ENCODE assay signal across 8 cellular contexts in genomic region chr7:130903358-130903974, GRCh38.
DNase-seq lines count a peak whose midpoint lies in the region; ATAC-seq, FAIRE-seq and TF ChIP-seq lines count a peak whose summit lies in the region.

No MANE protein-coding gene starts in this region.

- no peak for DNase-seq in activated CD4-positive, alpha-beta memory T cell treated with anti-CD3 and anti-CD28 coated beads for 36 hours
- DNase-seq in foreskin keratinocyte (peak; percentile 75 to 88), C1 segment of cervical spinal cord (lab: John Stamatoyannopoulos, UW) (no peak), endodermal cell (no peak), NCI-H82 treated with DMSO at 0.1 percent for 48 hours (lab: John Stamatoyannopoulos, UW; ENCODE audit: unreplicated experiment) (no peak), HTR-8/SVneo (ENCODE audit: insufficient read length, low spot score) (no peak)

- POLR2A ChIA-PET in HEK293 (lab: Yijun Ruan, JAX), result interaction anchor here (0.7 to 1.4 kb wide), 2 partner anchors 9 to 424 kb away, joined by 3 to 5 read pairs; partner anchors contain the start of gene MKLN1
- POLR2A ChIA-PET in activated CD4-positive, alpha-beta memory T cell treated with anti-CD3 and anti-CD28 coated beads for 36 hours (lab: Charles Lee), result interaction anchor here (0.6 to 1.8 kb wide), 4 partner anchors 9 to 1941 kb away, joined by 3 to 10 read pairs (median 6); no protein-coding TSS in a partner anchor

- H3K9me3 Mint-ChIP-seq in activated CD4-positive, alpha-beta memory T cell treated with anti-CD3 and anti-CD28 coated beads for 36 hours, result no peaks in the 10 kb centered on the region
- H3K9me3 Mint-ChIP-seq in stimulated activated memory B cell treated with anti-CD40 and anti-IgM and Interleukin-4, amounts not matched to agents 10 μg/mL and 1 μg/mL and 100 μg/mL, for 72 hours, result no peaks in the 10 kb centered on the region
- no peaks in the 10 kb centered on the region for H3K9me3 Mint-ChIP-seq in endodermal cell

- peaks cover 6% of the 10 kb centered on the region for H3K27me3 Mint-ChIP-seq in activated CD4-positive, alpha-beta memory T cell treated with anti-CD3 and anti-CD28 coated beads for 36 hours
- no peaks in the 10 kb centered on the region for H3K27me3 Mint-ChIP-seq in stimulated activated memory B cell treated with anti-CD40 and anti-IgM and Interleukin-4, amounts not matched to agents 10 μg/mL and 1 μg/mL and 100 μg/mL, for 72 hours
- no peaks in the 10 kb centered on the region for H3K27me3 Mint-ChIP-seq in endodermal cell (ENCODE audit: insufficient read depth)

- FAIRE-seq in HTR-8/SVneo (lab: Jason Lieb, UNC), result no peak

- H3K27me3 ChIP-seq in foreskin keratinocyte (no peaks in the 10 kb centered on the region), endodermal cell (ENCODE audit: control insufficient read depth, insufficient read depth, low read length, poor library complexity, severe bottlenecking) (no peaks in the 10 kb centered on the region)

- intact Hi-C loops in activated CD4-positive, alpha-beta memory T cell treated with anti-CD3 and anti-CD28 coated beads for 36 hours (cut with micrococcal nuclease), result no loop called here

- peak; percentile 47 for ATAC-seq in foreskin keratinocyte
- ATAC-seq in stimulated activated memory B cell treated with anti-CD40 and anti-IgM and Interleukin-4, amounts not matched to agents 10 μg/mL and 1 μg/mL and 100 μg/mL, for 72 hours, result no peak

- H3K4me1 ChIP-seq in HEK293 (ENCODE audit: control insufficient read depth, insufficient read depth, low read length) (peaks cover 17% of the 10 kb centered on the region), foreskin keratinocyte (peaks cover 54% of the 10 kb centered on the region), endodermal cell (ENCODE audit: control insufficient read depth, insufficient read depth, low read length) (no peaks in the 10 kb centered on the region)

- H3K27ac ChIP-seq in HEK293 (ENCODE audit: extremely low read depth, low read depth, low read length) (no peak overlapping the region), foreskin keratinocyte (peak overlapping the region; percentile 80), endodermal cell (ENCODE audit: low read depth, low read length) (no peak overlapping the region)

- H3K36me3 ChIP-seq in HEK293 (ENCODE audit: control insufficient read depth in 2 of 2, insufficient read depth in 1 of 2, low read length in 2 of 2) (no peaks in the 10 kb centered on the region), endodermal cell (ENCODE audit: control insufficient read depth, insufficient read depth, low read length) (no peaks in the 10 kb centered on the region)

- H3K9ac ChIP-seq in endodermal cell (ENCODE audit: extremely low read depth, low read length, poor library complexity, severe bottlenecking), result no peak overlapping the region

- no peak for TF ChIP-seq CTCF in HEK293 (tag by site-specific recombination; IDR thresholded peaks at IDR 0.05)
- no peak for TF ChIP-seq CTCF in foreskin keratinocyte (conservative IDR thresholded peaks at IDR 0.05)
- TF ChIP-seq CTCF in endodermal cell (conservative IDR thresholded peaks at IDR 0.05), result no peak

- no peak overlapping the region for H3K4me3 ChIP-seq in HEK293 (ENCODE audit: low read depth, low read length)
- H3K4me3 ChIP-seq in endodermal cell (ENCODE audit: low read length), result no peak overlapping the region

- H3K27ac Mint-ChIP-seq in activated CD4-positive, alpha-beta memory T cell treated with anti-CD3 and anti-CD28 coated beads for 36 hours, result peak overlapping the region; percentile 89
- peak overlapping the region; percentile 54 for H3K27ac Mint-ChIP-seq in stimulated activated memory B cell treated with anti-CD40 and anti-IgM and Interleukin-4, amounts not matched to agents 10 μg/mL and 1 μg/mL and 100 μg/mL, for 72 hours
- no peak overlapping the region for H3K27ac Mint-ChIP-seq in endodermal cell

- WGBS in endodermal cell (ENCODE audit: insufficient coverage in 1 of 2, insufficient read length in 1 of 2), 2 experiments, result 92% methylated on average over 7 to 8 of the region's 8 CpGs

- H3K9me3 ChIP-seq in HEK293 (ENCODE audit: control insufficient read depth, insufficient read depth, low read depth, low read length), result no peaks in the 10 kb centered on the region
- H3K9me3 ChIP-seq in endodermal cell (ENCODE audit: control insufficient read depth, low read length), result no peaks in the 10 kb centered on the region

- H3K4me1 Mint-ChIP-seq in activated CD4-positive, alpha-beta memory T cell treated with anti-CD3 and anti-CD28 coated beads for 36 hours (ENCODE audit: low read depth), result peaks cover 93% of the 10 kb centered on the region
- peaks cover 75% of the 10 kb centered on the region for H3K4me1 Mint-ChIP-seq in stimulated activated memory B cell treated with anti-CD40 and anti-IgM and Interleukin-4, amounts not matched to agents 10 μg/mL and 1 μg/mL and 100 μg/mL, for 72 hours
- peaks cover 22% of the 10 kb centered on the region for H3K4me1 Mint-ChIP-seq in endodermal cell

- H3K4me3 Mint-ChIP-seq in activated CD4-positive, alpha-beta memory T cell treated with anti-CD3 and anti-CD28 coated beads for 36 hours, result peak overlapping the region; percentile 14
- H3K4me3 Mint-ChIP-seq in stimulated activated memory B cell treated with anti-CD40 and anti-IgM and Interleukin-4, amounts not matched to agents 10 μg/mL and 1 μg/mL and 100 μg/mL, for 72 hours, result no peak overlapping the region
- H3K4me3 Mint-ChIP-seq in endodermal cell, result no peak overlapping the region

- CTCF ChIA-PET in HEK293 (lab: Yijun Ruan, JAX), result interaction anchor here (0.6 to 3.0 kb wide), 13 partner anchors 9 to 941 kb away, joined by 3 to 25 read pairs (median 5); no protein-coding TSS in a partner anchor
- CTCF ChIA-PET in activated CD4-positive, alpha-beta memory T cell treated with anti-CD3 and anti-CD28 coated beads for 36 hours (lab: Charles Lee), result interaction anchor here (0.7 to 0.8 kb wide), 2 partner anchors 85 to 137 kb away, joined by 3 to 4 read pairs; no protein-coding TSS in a partner anchor

- H3K36me3 Mint-ChIP-seq in activated CD4-positive, alpha-beta memory T cell treated with anti-CD3 and anti-CD28 coated beads for 36 hours, result peaks cover 87% of the 10 kb centered on the region
- peaks cover 51% of the 10 kb centered on the region for H3K36me3 Mint-ChIP-seq in stimulated activated memory B cell treated with anti-CD40 and anti-IgM and Interleukin-4, amounts not matched to agents 10 μg/mL and 1 μg/mL and 100 μg/mL, for 72 hours
- H3K36me3 Mint-ChIP-seq in endodermal cell (ENCODE audit: low read depth), result no peaks in the 10 kb centered on the region

TF ChIP-seq in HEK293, 187 proteins besides CTCF, POLR2A, EP300 and RAD21 (continues in another document):
- TF ChIP-seq, protein P1, sequence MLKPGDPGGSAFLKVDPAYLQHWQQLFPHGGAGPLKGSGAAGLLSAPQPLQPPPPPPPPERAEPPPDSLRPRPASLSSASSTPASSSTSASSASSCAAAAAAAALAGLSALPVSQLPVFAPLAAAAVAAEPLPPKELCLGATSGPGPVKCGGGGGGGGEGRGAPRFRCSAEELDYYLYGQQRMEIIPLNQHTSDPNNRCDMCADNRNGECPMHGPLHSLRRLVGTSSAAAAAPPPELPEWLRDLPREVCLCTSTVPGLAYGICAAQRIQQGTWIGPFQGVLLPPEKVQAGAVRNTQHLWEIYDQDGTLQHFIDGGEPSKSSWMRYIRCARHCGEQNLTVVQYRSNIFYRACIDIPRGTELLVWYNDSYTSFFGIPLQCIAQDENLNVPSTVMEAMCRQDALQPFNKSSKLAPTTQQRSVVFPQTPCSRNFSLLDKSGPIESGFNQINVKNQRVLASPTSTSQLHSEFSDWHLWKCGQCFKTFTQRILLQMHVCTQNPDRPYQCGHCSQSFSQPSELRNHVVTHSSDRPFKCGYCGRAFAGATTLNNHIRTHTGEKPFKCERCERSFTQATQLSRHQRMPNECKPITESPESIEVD (tag by site-specific recombination; IDR thresholded peaks at IDR 0.05), result no peak
- no peak for TF ChIP-seq ZNF530 (tag by site-specific recombination; IDR thresholded peaks at IDR 0.05; ENCODE audit: low read depth)
- no peak for TF ChIP-seq PRDM2 (tag by site-specific recombination; IDR thresholded peaks at IDR 0.05; ENCODE audit: borderline replicate concordance)
- TF ChIP-seq ZNF184 (tag by site-specific recombination; IDR thresholded peaks at IDR 0.05), result peak; percentile 35; the same call in 1 of the 2 replicates

Comparison
In these comparisons a context has a peak if more than half of its experiments do, and no peak if none do; other contexts are left out.
1. DNase-seq: peak in foreskin keratinocyte (2 of 2); none in activated CD4-positive, alpha-beta memory T cell treated with anti-CD3 and anti-CD28 coated beads for 36 hours (single experiment), C1 segment of cervical spinal cord (0 of 14), endodermal cell (single experiment), NCI-H82 treated with DMSO at 0.1 percent for 48 hours (single experiment) and HTR-8/SVneo (single experiment).